In genomic region chr9:133758228-133758627, GRCh38 we compare ENCODE assay signal across 15 cellular contexts. TPM values are rescaled to one million over a fixed set of nuclear protein-coding genes. Genes with fewer than 3 reads are reported as not detected.
DNase-seq lines count a peak whose midpoint lies in the region; ATAC-seq and TF ChIP-seq lines count a peak whose summit lies in the region.
"Had no signal": no experiment of that assay in that cellular context is flagged by ENCODE, and none has a peak within 500 bp of the region (broad histone marks: within the 10 kb centered on the region; RNA-seq: fewer than 3 reads in every experiment).

No MANE protein-coding gene starts in this region.

- H3K4me1 Mint-ChIP-seq in effector memory CD8-positive, alpha-beta T cell (ENCODE audit: low read depth in 2 of 2): no peaks in the 10 kb centered on the region
- H3K4me1 Mint-ChIP-seq: CD4-positive, CD25-positive, alpha-beta regulatory T cell had no signal

- no peak overlapping the region for H3K4me3 Mint-ChIP-seq in effector memory CD8-positive, alpha-beta T cell
- H3K4me3 Mint-ChIP-seq: CD4-positive, CD25-positive, alpha-beta regulatory T cell had no signal

- H3K9me3 ChIP-seq in heart right ventricle (no peaks in the 10 kb centered on the region), sigmoid colon (no peaks in the 10 kb centered on the region)
- H3K9me3 ChIP-seq: MG63 had no signal

- H3K4me3 ChIP-seq in heart right ventricle (no peak overlapping the region), sigmoid colon (no peak overlapping the region)
- H3K4me3 ChIP-seq: MG63 had no signal

- intact Hi-C loops in cardiac septum (cut with DNase I) (no loop called here), heart right ventricle (cut with DNase I) (no loop called here), sigmoid colon (cut with DNase I) (no loop called here)

- WGBS in heart right ventricle, 2 donors: 73 to 78% methylated on average over 7 of the region's 7 CpGs
- WGBS in sigmoid colon, 2 donors: 88 to 92% methylated on average over 7 of the region's 7 CpGs

- DNase-seq in cardiac septum (ENCODE audit: low spot score) (peak; percentile 53), heart right ventricle (no peak), left lobe of liver (ENCODE audit: low spot score) (peak; percentile 41), sigmoid colon (peak; percentile 37), hepatic stellate cell (ENCODE audit: low spot score) (no peak), HUDEP-2 (lab: John Stamatoyannopoulos, UW; ENCODE audit: unreplicated experiment in 76 of 76) (no peak)
- DNase-seq in effector memory CD8-positive, alpha-beta T cell: no peak
- DNase-seq: CD4-positive, CD25-positive, alpha-beta regulatory T cell; EL; MG63; NCI-H1105; NCI-H1694 treated with DMSO at 0.1 percent for 48 hours; NCI-H345; NCI-H69; PC-3 had no signal

- TF ChIP-seq CTCF in heart right ventricle (IDR thresholded peaks at IDR 0.05) (no peak), sigmoid colon (IDR thresholded peaks at IDR 0.05) (no peak)

- TF ChIP-seq EP300 in sigmoid colon (IDR thresholded peaks at IDR 0.05): no peak

- H3K27ac Mint-ChIP-seq in effector memory CD8-positive, alpha-beta T cell: no peak overlapping the region
- H3K27ac Mint-ChIP-seq: CD4-positive, CD25-positive, alpha-beta regulatory T cell had no signal

- TF ChIP-seq POLR2A in sigmoid colon (IDR thresholded peaks at IDR 0.05): no peak

- H3K36me3 ChIP-seq in heart right ventricle (peaks cover 0 to 13% (median 0%) of the 10 kb centered on the region in 9 donors), sigmoid colon (peaks cover 0 to 6% (median under 1%) of the 10 kb centered on the region in 4 donors)

- no peaks in the 10 kb centered on the region for H3K36me3 Mint-ChIP-seq in effector memory CD8-positive, alpha-beta T cell (ENCODE audit: insufficient read depth)
- H3K36me3 Mint-ChIP-seq: CD4-positive, CD25-positive, alpha-beta regulatory T cell had no signal

- H3K4me1 ChIP-seq in heart right ventricle: peaks cover 0 to 7% (median 0%) of the 10 kb centered on the region in 9 donors
- no peaks in the 10 kb centered on the region for H3K4me1 ChIP-seq in sigmoid colon

- H3K9me3 Mint-ChIP-seq in effector memory CD8-positive, alpha-beta T cell: no peaks in the 10 kb centered on the region
- H3K9me3 Mint-ChIP-seq: CD4-positive, CD25-positive, alpha-beta regulatory T cell had no signal

- peaks cover 11 to 23% of the 10 kb centered on the region in 2 donors for H3K27me3 Mint-ChIP-seq in effector memory CD8-positive, alpha-beta T cell

- H3K27me3 ChIP-seq in heart right ventricle (peaks cover 0 to 24% (median 0%) of the 10 kb centered on the region in 7 donors), sigmoid colon (peaks cover 0 to 9% (median 0%) of the 10 kb centered on the region in 3 donors)
- H3K27me3 ChIP-seq: MG63 had no signal

- ATAC-seq in heart right ventricle (no peak), left lobe of liver (no peak)
- no peak for ATAC-seq in effector memory CD8-positive, alpha-beta T cell (replicated peaks)
- ATAC-seq: PC-3 had no signal

- H3K27ac ChIP-seq in heart right ventricle (no peak overlapping the region), sigmoid colon (no peak overlapping the region)

RNA-seq across cellular contexts. Expression of gene SARDH, which starts 20.1 kb away (rescaled TPM):
- 1.3 TPM for total RNA-seq in cardiac septum
- 1 to 10 TPM in 2 of 10 donors, under 1 TPM in 8; 0.28 to 1.8 (median 0.68) TPM for total RNA-seq in heart right ventricle
- polyA plus RNA-seq in heart right ventricle: under 1 TPM; 0.38 to 0.44 TPM
- 208 TPM for total RNA-seq in left lobe of liver
- 1 to 10 TPM in 3 of 4 donors, under 1 TPM in 1; 0.49 to 3.0 (median 2.4) TPM for total RNA-seq in sigmoid colon
- 1 to 10 TPM in 1 of 3 donors, under 1 TPM in 1, not detected in 1; 0.60 to 2.1 TPM for polyA plus RNA-seq in sigmoid colon

Comparison
In these comparisons a context has a peak if more than half of its experiments do, and no peak if none do; other contexts are left out.
1. DNase-seq: peak in cardiac septum (single experiment), left lobe of liver (single experiment) and sigmoid colon (single experiment); none in heart right ventricle (0 of 2), effector memory CD8-positive, alpha-beta T cell (0 of 3), hepatic stellate cell (single experiment) and HUDEP-2 (0 of 76).
2. RNA of gene SARDH, which starts 20.1 kb away (total RNA-seq): 208 TPM in left lobe of liver (single experiment); 0.49 to 3.0 TPM in sigmoid colon, 1.3 TPM in cardiac septum (single experiment) and 0.28 to 1.8 TPM in heart right ventricle; every median in the first group is over 10 times any median in the second.